In genomic region chr10:21528452-21529235, GRCh38 we compare ENCODE assay signal across 10 cellular contexts. TPM values are rescaled to one million over a fixed set of nuclear protein-coding genes. Genes with fewer than 3 reads are reported as not detected.
DNase-seq lines count a peak whose midpoint lies in the region; ATAC-seq and TF ChIP-seq lines count a peak whose summit lies in the region.
"Had no signal": no experiment of that assay in that cellular context is flagged by ENCODE, and none has a peak within 500 bp of the region (broad histone marks: within the 10 kb centered on the region; RNA-seq: fewer than 3 reads in every experiment).

No MANE protein-coding gene starts in this region.

- H3K9ac ChIP-seq in HCT116 (ENCODE audit: low read length) = peak overlapping the region; percentile 86

- H4K20me1 ChIP-seq in HCT116 (ENCODE audit: insufficient read depth) = no peaks in the 10 kb centered on the region

- no TSS peak for BruUV-seq in HCT116 (replicated peaks; lab: Mats Ljungman, UMichigan)

- CTCF ChIA-PET in HCT116 (lab: Charles Lee) = no interaction called here

- H3K4me1 ChIP-seq in HCT116 (ENCODE audit: control insufficient read depth in 1 of 2, insufficient read depth in 2 of 2, low read length in 2 of 2) (peaks cover 25 to 76% of the 10 kb centered on the region in 2 experiments), Peyer's patch (peaks cover 3 to 16% (median 8%) of the 10 kb centered on the region in 4 donors), sigmoid colon (peaks cover 0 to 50% (median 27%) of the 10 kb centered on the region in 4 donors)

- H3K36me3 ChIP-seq in HCT116 (ENCODE audit: control insufficient read depth in 1 of 2, insufficient read depth in 2 of 2, low read length in 2 of 2) (no peaks in the 10 kb centered on the region), Peyer's patch (no peaks in the 10 kb centered on the region), sigmoid colon (no peaks in the 10 kb centered on the region)

- TF ChIP-seq CTCF in HCT116 (IDR thresholded peaks at IDR 0.05 in 2 of 3, conservative IDR thresholded peaks at IDR 0.05 in 1 of 3; ENCODE audit: borderline replicate concordance in 1 of 3, insufficient read depth in 1 of 3, low read depth in 2 of 3, low read length in 2 of 3) (no peak), Peyer's patch (IDR thresholded peaks at IDR 0.05) (no peak), sigmoid colon (IDR thresholded peaks at IDR 0.05) (no peak)

- ATAC-seq in HCT116 (no peak), GM18517 (IDR thresholded peaks at IDR 0.05; ENCODE audit: unreplicated experiment) (no peak), HG03097 (IDR thresholded peaks at IDR 0.05; ENCODE audit: low FRiP score, unreplicated experiment) (no peak)

- H3K4me2 ChIP-seq in HCT116 (ENCODE audit: low read length) = peak overlapping the region; percentile 88

- POLR2A ChIA-PET in HCT116 (lab: Charles Lee) = interaction anchor here (1.4 kb wide), 1 partner anchor 33 kb away, joined by 3 read pairs; no protein-coding TSS in a partner anchor

- no peaks in the 10 kb centered on the region for H3K27me3 ChIP-seq in HCT116 (ENCODE audit: insufficient read depth, low read length)
- no peaks in the 10 kb centered on the region for H3K27me3 ChIP-seq in Peyer's patch
- no peaks in the 10 kb centered on the region for H3K27me3 ChIP-seq in sigmoid colon

- no peaks in the 10 kb centered on the region for H3K9me2 ChIP-seq in HCT116 (ENCODE audit: insufficient read depth)

- H3K79me2 ChIP-seq in HCT116 (ENCODE audit: insufficient read depth, low read length) = no peaks in the 10 kb centered on the region

- DNase-seq in HCT116 (ENCODE audit: low read depth, low spot score) (no peak), Peyer's patch (no peak), fibroblast of peridontal ligament (ENCODE audit: extremely low read depth) (peak; percentile 42), sigmoid colon (no peak), NCI-H774 (lab: John Stamatoyannopoulos, UW) (no peak), UCSD-AML1 (lab: John Stamatoyannopoulos, UW; ENCODE audit: unreplicated experiment) (no peak)
- DNase-seq: RPMI8226; stimulated activated CD4-positive, alpha-beta T cell treated with anti-CD3 and anti-CD28 coated beads, Interleukin-4, amount 100 ng/mL, for 24 hours had no signal

- H3K27ac ChIP-seq in HCT116 (ENCODE audit: low read depth, low read length) (peak overlapping the region; percentile 91; the same call in 1 of the 2 replicates), Peyer's patch (peak overlapping the region in 3 of 4 donors; percentile 27 to 95 (median 91)), sigmoid colon (peak overlapping the region; percentile 97 to 99 (median 98))

- peak overlapping the region; percentile 83 for H2AFZ ChIP-seq in HCT116 (ENCODE audit: low read depth, low read length, poor library complexity, severe bottlenecking)

- no peak for TF ChIP-seq EP300 in sigmoid colon (IDR thresholded peaks at IDR 0.05)

- peak overlapping the region; percentile 52 to 56 for H3K4me3 ChIP-seq in HCT116 (replicated peaks in 1 of 2; ENCODE audit: low read depth in 1 of 2, low read length in 2 of 2)
- peak overlapping the region in 1 of 4 donors; percentile 71 for H3K4me3 ChIP-seq in Peyer's patch
- peak overlapping the region in 3 of 4 donors; percentile 66 to 74 (median 71) for H3K4me3 ChIP-seq in sigmoid colon

- TF ChIP-seq RAD21 in HCT116 (IDR thresholded peaks at IDR 0.05; ENCODE audit: low read depth) = no peak

- intact Hi-C loops in HCT116 (cut with micrococcal nuclease) (loop anchor here (1.0 kb wide), 1 partner anchor 255 kb away; no protein-coding TSS in a partner anchor), sigmoid colon (cut with DNase I) (loop anchor here (5.0 to 10.0 kb wide), 2 partner anchors 814 to 906 kb away; no protein-coding TSS in a partner anchor)

- H3K9me3 ChIP-seq in HCT116 (ENCODE audit: control insufficient read depth in 1 of 2, insufficient read depth in 1 of 2, low read depth in 1 of 2, low read length in 2 of 2) (no peaks in the 10 kb centered on the region), Peyer's patch (no peaks in the 10 kb centered on the region), sigmoid colon (no peaks in the 10 kb centered on the region)

- RAD21 ChIA-PET in HCT116 (lab: Charles Lee; ENCODE audit: low non-redundant PET in 1 of 2, low total read pairs in 2 of 2, uncharacterized antibody in 2 of 2, unreplicated experiment in 2 of 2) = no interaction called here

- TF ChIP-seq POLR2A in HCT116 (IDR thresholded peaks at IDR 0.05; ENCODE audit: borderline replicate concordance, extremely low read depth, insufficient read depth, insufficient read length) (no peak), Peyer's patch (IDR thresholded peaks at IDR 0.05) (no peak), sigmoid colon (IDR thresholded peaks at IDR 0.05) (no peak)

- 74% methylated on average over 11 of the region's 11 CpGs for WGBS in sigmoid colon, 2 donors

TF ChIP-seq in HCT116, 20 proteins besides CTCF, POLR2A, EP300 and RAD21:
- TF ChIP-seq ZFX (IDR thresholded peaks at IDR 0.05) (no peak), YY1 (IDR thresholded peaks at IDR 0.05; ENCODE audit: extremely low read depth, insufficient replicate concordance, low read depth, low read length) (no peak), ELF1 (IDR thresholded peaks at IDR 0.05; ENCODE audit: borderline replicate concordance, low read depth) (no peak), ZNF274 (IDR thresholded peaks at IDR 0.05; ENCODE audit: low read depth, low read length) (no peak), SRF (IDR thresholded peaks at IDR 0.05; ENCODE audit: low read depth) (no peak), JUND (IDR thresholded peaks at IDR 0.05) (no peak), SIN3A (IDR thresholded peaks at IDR 0.05; ENCODE audit: low read depth) (no peak; the same call in 1 of the 2 replicates), ZBTB33 (IDR thresholded peaks at IDR 0.05; ENCODE audit: extremely low read depth, insufficient replicate concordance, low read length) (no peak)

RNA-seq across cellular contexts. Expression of gene SKIDA1, which starts 3.2 kb away (rescaled TPM):
- total RNA-seq in HCT116 (2021; ENCODE audit: unreplicated experiment) = 0.34 TPM
- polyA plus RNA-seq in HCT116 (2012) = 0.12 and 0.20 TPM in 2 replicates
- total RNA-seq in Peyer's patch = under 1 TPM in 1 of 4 donors, not detected in 3; 0.27 TPM
- 1 to 10 TPM in 3 of 4 donors, under 1 TPM in 1; 0.82 to 4.2 (median 3.4) TPM for total RNA-seq in sigmoid colon
- polyA plus RNA-seq in sigmoid colon = under 1 TPM in 1 of 3 donors, not detected in 2; 0.10 TPM

RNA-seq across cellular contexts. Expression of gene MLLT10, which starts 5.4 kb away (rescaled TPM):
- 45.2 TPM for total RNA-seq in HCT116 (2021; ENCODE audit: unreplicated experiment)
- polyA plus RNA-seq in HCT116 (2012) = 17.3 and 25.3 TPM in 2 replicates
- total RNA-seq in Peyer's patch = 10 to 100 TPM; 25.2 to 65.2 (median 40.1) TPM
- total RNA-seq in sigmoid colon = 10 to 100 TPM; 36.0 to 53.7 (median 45.1) TPM
- 10 to 100 TPM in 2 of 3 donors, 1 to 10 TPM in 1; 8.6 to 16.1 (median 10.2) TPM for polyA plus RNA-seq in sigmoid colon
